In genomic region chr2:232549655-232550350, GRCh38 we compare ENCODE assay signal across 8 cellular contexts.
DNase-seq lines count a peak whose midpoint lies in the region; ATAC-seq and TF ChIP-seq lines count a peak whose summit lies in the region.

No MANE protein-coding gene starts in this region.

- TF ChIP-seq POLR2A in NB4 (IDR thresholded peaks at IDR 0.05; ENCODE audit: extremely low read depth, insufficient read length): no peak

- H3K9me3 Mint-ChIP-seq in nephron progenitor cell: peaks cover 39% of the 10 kb centered on the region

- H3K27ac ChIP-seq in coronary artery: peak overlapping the region; percentile 98 to 99

- no peaks in the 10 kb centered on the region for H3K27me3 Mint-ChIP-seq in nephron progenitor cell (ENCODE audit: low read depth, poor library complexity)

- H3K36me3 Mint-ChIP-seq in nephron progenitor cell (ENCODE audit: low read depth): peaks cover 75% of the 10 kb centered on the region

- DNase-seq in DMS79 treated with DMSO at 0.1 percent for 48 hours (lab: John Stamatoyannopoulos, UW): peak; percentile 42
- DNase-seq in NB4 (ENCODE audit: low read depth): no peak
- no peak for DNase-seq in coronary artery (ENCODE audit: low spot score)
- no peak for DNase-seq in nephron progenitor cell
- no peak for DNase-seq in NCI-H2081 treated with DMSO at 0.1 percent for 48 hours (lab: John Stamatoyannopoulos, UW)
- no peak for DNase-seq in NCI-H1436 (lab: John Stamatoyannopoulos, UW)
- DNase-seq in activated CD4-positive, CD25-positive, alpha-beta regulatory T cell (lab: John Stamatoyannopoulos, UW): no peak

- H3K4me3 Mint-ChIP-seq in nephron progenitor cell: peak overlapping the region; percentile 97

- H3K4me1 Mint-ChIP-seq in nephron progenitor cell: peaks cover 28% of the 10 kb centered on the region

- H3K4me3 ChIP-seq in NB4 (ENCODE audit: low read depth, low read length): peak overlapping the region; percentile 92
- peak overlapping the region; percentile 93 for H3K4me3 ChIP-seq in coronary artery

- peak overlapping the region; percentile 98 for H3K27ac Mint-ChIP-seq in nephron progenitor cell

- ATAC-seq in HG02642 (IDR thresholded peaks at IDR 0.05; ENCODE audit: poor library complexity, unreplicated experiment): no peak

- TF ChIP-seq CTCF in NB4 (IDR thresholded peaks at IDR 0.05; ENCODE audit: low read depth, low read length): no peak
- TF ChIP-seq CTCF in coronary artery (IDR thresholded peaks at IDR 0.05): no peak
- no peak for TF ChIP-seq CTCF in nephron progenitor cell (IDR thresholded peaks at IDR 0.05)
